Comparison of ENCODE assay signal across 20 cellular contexts in the genomic region with DNA sequence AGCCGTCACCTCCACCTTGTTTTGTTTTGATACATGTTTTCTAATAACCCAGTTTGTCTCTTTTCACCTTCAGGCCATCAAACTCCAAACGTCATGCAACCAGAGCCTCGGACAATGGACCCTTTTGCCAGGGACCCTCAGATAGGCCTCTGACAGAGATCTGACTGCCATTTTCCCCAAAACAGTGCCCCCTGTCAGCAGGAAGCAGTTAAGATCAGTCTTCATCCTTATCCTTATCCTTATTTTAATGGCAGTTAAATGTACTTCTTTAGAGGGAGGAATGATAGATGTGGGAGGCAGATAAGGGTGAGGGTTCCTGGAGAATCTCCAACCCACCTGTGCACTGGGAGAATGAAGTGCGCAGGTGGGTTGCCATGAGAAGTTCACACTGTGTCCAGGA.
"Had no signal": no experiment of that assay in that cellular context is flagged by ENCODE, and none has a peak within 500 bp of the region (broad histone marks: within the 10 kb centered on the region; RNA-seq: fewer than 3 reads in every experiment).

No MANE protein-coding gene starts in this region.

- H3K27me3 ChIP-seq: colonic mucosa, neutrophil, pancreas, right lobe of liver, suprapubic skin, transverse colon, upper lobe of right lung, uterus had no signal

- H3K4me1 ChIP-seq: colonic mucosa, lower lobe of right lung, pancreas, right lobe of liver, suprapubic skin, transverse colon, upper lobe of right lung, uterus had no signal

- H3K27me3 Mint-ChIP-seq: dendritic cell treated with granulocyte-macrophage colony-stimulating factor and Interleukin-4, amounts not matched to agents 40 ng/mL and 50 ng/mL, for 4 days; stimulated activated naive CD8-positive, alpha-beta T cell treated with anti-CD3 and anti-CD28 coated beads, Interleukin-15, amount 100 ng/mL, for 72 hours had no signal

- H3K4me3 ChIP-seq: colonic mucosa, lower lobe of right lung, pancreas, right lobe of liver, suprapubic skin, transverse colon, upper lobe of right lung, uterus had no signal

- H3K36me3 ChIP-seq: colonic mucosa, lower lobe of right lung, neutrophil, pancreas, right lobe of liver, suprapubic skin, transverse colon, upper lobe of right lung, uterus had no signal

- H3K27ac Mint-ChIP-seq: dendritic cell treated with granulocyte-macrophage colony-stimulating factor and Interleukin-4, amounts not matched to agents 40 ng/mL and 50 ng/mL, for 4 days; naive thymus-derived CD8-positive, alpha-beta T cell; stimulated activated naive CD8-positive, alpha-beta T cell treated with anti-CD3 and anti-CD28 coated beads, Interleukin-15, amount 100 ng/mL, for 72 hours had no signal

- H3K4me3 Mint-ChIP-seq: dendritic cell treated with granulocyte-macrophage colony-stimulating factor and Interleukin-4, amounts not matched to agents 40 ng/mL and 50 ng/mL, for 4 days; naive thymus-derived CD8-positive, alpha-beta T cell; stimulated activated naive CD8-positive, alpha-beta T cell treated with anti-CD3 and anti-CD28 coated beads, Interleukin-15, amount 100 ng/mL, for 72 hours had no signal

- ATAC-seq: left ventricle myocardium superior; lower lobe of right lung; naive thymus-derived CD8-positive, alpha-beta T cell; pancreas; right lobe of liver; stimulated activated naive CD8-positive, alpha-beta T cell treated with anti-CD3 and anti-CD28 coated beads, Interleukin-15, amount 100 ng/mL, for 72 hours; upper lobe of right lung had no signal

- DNase-seq: colonic mucosa; effector CD8-positive, alpha-beta T cell; hypothalamus; left ventricle myocardium superior; lower lobe of right lung; naive thymus-derived CD8-positive, alpha-beta T cell; pancreas; right lobe of liver; small intestine; stimulated activated CD4-positive, alpha-beta T cell treated with anti-CD3 and anti-CD28 coated beads, Interleukin-15, amount 100 ng/mL, for 24 hours; stimulated activated CD4-positive, alpha-beta T cell treated with anti-CD3 and anti-CD28 coated beads, Interleukin-2, amount 100 ng/mL, for 48 hours; stimulated activated CD8-positive, alpha-beta memory T cell treated with anti-CD3 and anti-CD28 coated beads, Interleukin-4, amount 100 ng/mL, for 48 hours; stimulated activated naive CD4-positive, alpha-beta T cell; stimulated activated naive CD8-positive, alpha-beta T cell treated with anti-CD3 and anti-CD28 coated beads, Interleukin-15, amount 100 ng/mL, for 72 hours; transverse colon; upper lobe of right lung; uterus had no signal

- H3K9me3 ChIP-seq: colonic mucosa, lower lobe of right lung, neutrophil, pancreas, suprapubic skin, transverse colon, upper lobe of right lung had no signal

- H3K27ac ChIP-seq: colonic mucosa, lower lobe of right lung, neutrophil, pancreas, right lobe of liver, suprapubic skin, transverse colon, upper lobe of right lung, uterus had no signal

- H3K4me1 Mint-ChIP-seq: naive thymus-derived CD8-positive, alpha-beta T cell had no signal
